9 cellular contexts compared by ENCODE assay signal in genomic region chr12:20946732-20947131, GRCh38.
DNase-seq lines count a peak whose midpoint lies in the region; ATAC-seq and TF ChIP-seq lines count a peak whose summit lies in the region.
"Had no signal": no experiment of that assay in that cellular context is flagged by ENCODE, and none has a peak within 500 bp of the region (broad histone marks: within the 10 kb centered on the region; RNA-seq: fewer than 3 reads in every experiment).

No MANE protein-coding gene starts in this region.

- WGBS in mesendoderm (ENCODE audit: extremely low coverage, insufficient coverage, low lambda C conversion rate) = no CpG with 5 or more reads among the region's 5 CpGs

- H3K18ac ChIP-seq in mesendoderm (ENCODE audit: low read length) = no peak overlapping the region

- no peaks in the 10 kb centered on the region for H3K36me3 Mint-ChIP-seq in activated naive CD4-positive, alpha-beta T cell treated with anti-CD3 and anti-CD28 coated beads for 36 hours (ENCODE audit: low read depth)
- H3K36me3 Mint-ChIP-seq in activated T-cell treated with anti-CD3 and anti-CD28 coated beads, Interleukin-2, amount 50 U/mL, for 24 hours (ENCODE audit: low read depth) = no peaks in the 10 kb centered on the region
- H3K36me3 Mint-ChIP-seq: activated naive CD8-positive, alpha-beta T cell treated with anti-CD3 and anti-CD28 coated beads, Interleukin-2, amount 10 ng/mL, durations not matched to agents 7 days and 5 days had no signal

- peak; percentile 39 for DNase-seq in activated naive CD4-positive, alpha-beta T cell treated with anti-CD3 and anti-CD28 coated beads for 36 hours
- no peak for DNase-seq in activated naive CD4-positive, alpha-beta T cell treated with anti-CD3 and anti-CD28 coated beads, Interleukin-2, amount 50 U/mL, for 16 hours
- DNase-seq in HS-5 (ENCODE audit: low read depth) (peak; percentile 19), WERI-Rb-1 (peak; percentile 29), mesendoderm (peak; percentile 57)
- DNase-seq in effector memory CD4-positive, alpha-beta T cell = no peak
- no peak for DNase-seq in activated T-cell treated with anti-CD3 and anti-CD28 coated beads, Interleukin-2, amount 50 U/mL, for 24 hours
- DNase-seq: activated naive CD8-positive, alpha-beta T cell treated with anti-CD3 and anti-CD28 coated beads, Interleukin-2, amount 10 ng/mL, durations not matched to agents 7 days and 5 days had no signal

- H3K9me3 ChIP-seq in WERI-Rb-1 (ENCODE audit: severe bottlenecking) = no peaks in the 10 kb centered on the region
- H3K9me3 ChIP-seq in effector memory CD4-positive, alpha-beta T cell (ENCODE audit: control insufficient read depth, low read length) = no peaks in the 10 kb centered on the region

- H3K27ac ChIP-seq in WERI-Rb-1 (no peak overlapping the region), mesendoderm (ENCODE audit: low read depth, low read length) (no peak overlapping the region)
- H3K27ac ChIP-seq in effector memory CD4-positive, alpha-beta T cell (ENCODE audit: insufficient read depth, low read length, poor library complexity, severe bottlenecking) = no peak overlapping the region

- peak; percentile 16; the same call in 1 of the 2 replicates for TF ChIP-seq CTCF in WERI-Rb-1 (IDR thresholded peaks at IDR 0.05; ENCODE audit: low read depth, low read length)

- no peak overlapping the region for H3K56ac ChIP-seq in mesendoderm (ENCODE audit: low read length)

- no peaks in the 10 kb centered on the region for H3K27me3 Mint-ChIP-seq in activated naive CD4-positive, alpha-beta T cell treated with anti-CD3 and anti-CD28 coated beads for 36 hours (ENCODE audit: low read depth)
- no peaks in the 10 kb centered on the region for H3K27me3 Mint-ChIP-seq in activated T-cell treated with anti-CD3 and anti-CD28 coated beads, Interleukin-2, amount 50 U/mL, for 24 hours
- H3K27me3 Mint-ChIP-seq: activated naive CD8-positive, alpha-beta T cell treated with anti-CD3 and anti-CD28 coated beads, Interleukin-2, amount 10 ng/mL, durations not matched to agents 7 days and 5 days had no signal

- no peaks in the 10 kb centered on the region for H3K4me1 ChIP-seq in mesendoderm (ENCODE audit: control insufficient read depth, low read depth, low read length)
- H3K4me1 ChIP-seq in effector memory CD4-positive, alpha-beta T cell (ENCODE audit: control insufficient read depth, insufficient read depth, low read length, poor library complexity, severe bottlenecking) = no peaks in the 10 kb centered on the region

- H3K9ac ChIP-seq in mesendoderm (ENCODE audit: low read length) = no peak overlapping the region

- ATAC-seq in HG03135 (IDR thresholded peaks at IDR 0.05; ENCODE audit: unreplicated experiment) = no peak

- no peak overlapping the region for H3K4me3 Mint-ChIP-seq in activated naive CD4-positive, alpha-beta T cell treated with anti-CD3 and anti-CD28 coated beads for 36 hours
- no peak overlapping the region for H3K4me3 Mint-ChIP-seq in activated T-cell treated with anti-CD3 and anti-CD28 coated beads, Interleukin-2, amount 50 U/mL, for 24 hours
- H3K4me3 Mint-ChIP-seq: activated naive CD8-positive, alpha-beta T cell treated with anti-CD3 and anti-CD28 coated beads, Interleukin-2, amount 10 ng/mL, durations not matched to agents 7 days and 5 days had no signal

- H3K79me1 ChIP-seq in mesendoderm (ENCODE audit: low read length) = no peaks in the 10 kb centered on the region

- no peak overlapping the region for H2BK120ac ChIP-seq in mesendoderm (ENCODE audit: low read depth, low read length)

- no peak overlapping the region for H2BK15ac ChIP-seq in mesendoderm (replicated peaks; ENCODE audit: low read depth)

- H3K4ac ChIP-seq in mesendoderm (ENCODE audit: low read depth, low read length) = no peak overlapping the region

- H4K5ac ChIP-seq in mesendoderm (ENCODE audit: low read length) = no peak overlapping the region

- H3K36me3 ChIP-seq in WERI-Rb-1 = no peaks in the 10 kb centered on the region
- no peaks in the 10 kb centered on the region for H3K36me3 ChIP-seq in mesendoderm (ENCODE audit: control insufficient read depth, insufficient read depth, low read length)
- no peaks in the 10 kb centered on the region for H3K36me3 ChIP-seq in effector memory CD4-positive, alpha-beta T cell (ENCODE audit: control insufficient read depth, insufficient read depth, low read length)

- no peaks in the 10 kb centered on the region for H3K79me2 ChIP-seq in mesendoderm (ENCODE audit: control insufficient read depth, insufficient read depth, low read length)

- no peak overlapping the region for H3K4me2 ChIP-seq in mesendoderm (ENCODE audit: low read length)

- CTCF ChIA-PET in activated naive CD4-positive, alpha-beta T cell treated with anti-CD3 and anti-CD28 coated beads for 36 hours (lab: Charles Lee) = interaction anchor here (0.8 kb wide), 1 partner anchor 9 kb away, joined by 3 read pairs; no protein-coding TSS in a partner anchor

- intact Hi-C loops in activated naive CD4-positive, alpha-beta T cell treated with anti-CD3 and anti-CD28 coated beads for 36 hours (cut with micrococcal nuclease) = loop anchor here (1.0 to 5.0 kb wide), 2 partner anchors 223 to 299 kb away; no protein-coding TSS in a partner anchor

- no peak overlapping the region for H2AK5ac ChIP-seq in mesendoderm (ENCODE audit: low read length)

- no peak overlapping the region for H3K27ac Mint-ChIP-seq in activated naive CD4-positive, alpha-beta T cell treated with anti-CD3 and anti-CD28 coated beads for 36 hours
- H3K27ac Mint-ChIP-seq in activated T-cell treated with anti-CD3 and anti-CD28 coated beads, Interleukin-2, amount 50 U/mL, for 24 hours = no peak overlapping the region
- H3K27ac Mint-ChIP-seq: activated naive CD8-positive, alpha-beta T cell treated with anti-CD3 and anti-CD28 coated beads, Interleukin-2, amount 10 ng/mL, durations not matched to agents 7 days and 5 days had no signal

- H3K23ac ChIP-seq in mesendoderm (ENCODE audit: low read length) = no peak overlapping the region

- H3K9me3 Mint-ChIP-seq in activated naive CD4-positive, alpha-beta T cell treated with anti-CD3 and anti-CD28 coated beads for 36 hours = no peaks in the 10 kb centered on the region
- no peaks in the 10 kb centered on the region for H3K9me3 Mint-ChIP-seq in activated T-cell treated with anti-CD3 and anti-CD28 coated beads, Interleukin-2, amount 50 U/mL, for 24 hours
- H3K9me3 Mint-ChIP-seq: activated naive CD8-positive, alpha-beta T cell treated with anti-CD3 and anti-CD28 coated beads, Interleukin-2, amount 10 ng/mL, durations not matched to agents 7 days and 5 days had no signal

- H4K8ac ChIP-seq in mesendoderm (ENCODE audit: low read depth, low read length) = no peak overlapping the region

- H2BK5ac ChIP-seq in mesendoderm (ENCODE audit: low read length) = no peak overlapping the region

- H3K4me3 ChIP-seq in WERI-Rb-1 (ENCODE audit: low read depth, low read length) = no peak overlapping the region
- H3K4me3 ChIP-seq in mesendoderm (ENCODE audit: low read length) = no peak overlapping the region
- no peak overlapping the region for H3K4me3 ChIP-seq in effector memory CD4-positive, alpha-beta T cell (ENCODE audit: insufficient read depth, low read depth, low read length, poor library complexity, severe bottlenecking)

- H3K27me3 ChIP-seq in WERI-Rb-1 (ENCODE audit: insufficient read depth, low read depth, severe bottlenecking) (no peaks in the 10 kb centered on the region), mesendoderm (ENCODE audit: insufficient read depth, low read length, poor library complexity) (no peaks in the 10 kb centered on the region)
- no peaks in the 10 kb centered on the region for H3K27me3 ChIP-seq in effector memory CD4-positive, alpha-beta T cell (replicated peaks; ENCODE audit: control insufficient read depth, insufficient read depth, low read length, poor library complexity, severe bottlenecking)

- no peaks in the 10 kb centered on the region for H3K4me1 Mint-ChIP-seq in activated naive CD4-positive, alpha-beta T cell treated with anti-CD3 and anti-CD28 coated beads for 36 hours (ENCODE audit: low read depth)
- no peaks in the 10 kb centered on the region for H3K4me1 Mint-ChIP-seq in activated T-cell treated with anti-CD3 and anti-CD28 coated beads, Interleukin-2, amount 50 U/mL, for 24 hours (ENCODE audit: low read depth)
- H3K4me1 Mint-ChIP-seq: activated naive CD8-positive, alpha-beta T cell treated with anti-CD3 and anti-CD28 coated beads, Interleukin-2, amount 10 ng/mL, durations not matched to agents 7 days and 5 days had no signal

Comparison
In these comparisons a context has a peak if more than half of its experiments do, and no peak if none do; other contexts are left out.
1. DNase-seq: peak in activated naive CD4-positive, alpha-beta T cell treated with anti-CD3 and anti-CD28 coated beads for 36 hours (single experiment), HS-5 (single experiment), WERI-Rb-1 (single experiment) and mesendoderm (single experiment); none in activated naive CD4-positive, alpha-beta T cell treated with anti-CD3 and anti-CD28 coated beads, Interleukin-2, amount 50 U/mL, for 16 hours (single experiment), effector memory CD4-positive, alpha-beta T cell (0 of 3) and activated T-cell treated with anti-CD3 and anti-CD28 coated beads, Interleukin-2, amount 50 U/mL, for 24 hours (single experiment).